Comparison of ENCODE assay signal across 24 cellular contexts in the genomic region with DNA sequence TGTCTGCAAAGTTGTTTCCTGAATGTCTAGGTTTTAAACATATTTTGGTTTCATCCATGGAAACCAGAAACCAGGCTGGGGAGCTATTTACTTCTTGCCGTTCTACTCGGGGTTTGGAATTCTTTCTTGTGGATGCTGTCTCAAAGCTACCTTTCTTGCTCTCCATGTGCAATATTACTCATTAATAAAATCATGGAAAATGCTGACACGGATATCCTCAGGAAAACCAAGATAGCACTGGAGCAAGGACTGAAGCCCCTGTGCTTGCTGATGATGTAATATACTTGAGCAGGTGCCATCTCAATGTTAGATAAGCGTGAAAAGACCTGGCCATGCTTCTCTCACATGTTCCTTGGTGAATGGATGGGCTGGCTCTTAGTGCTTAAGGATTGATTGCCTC.
"Had no signal": no experiment of that assay in that cellular context is flagged by ENCODE, and none has a peak within 500 bp of the region (broad histone marks: within the 10 kb centered on the region; RNA-seq: fewer than 3 reads in every experiment).

No MANE protein-coding gene starts in this region.

- H3K4me2 ChIP-seq: hepatocyte had no signal

- FAIRE-seq: colon, endothelial cell of umbilical vein, frontal cortex, kidney had no signal

- H3K4me1 Mint-ChIP-seq: immature natural killer cell had no signal

- H3K4me3 ChIP-seq: coronary artery, dorsolateral prefrontal cortex, esophagus muscularis mucosa, gastroesophageal sphincter, heart left ventricle, hepatocyte, left lung, lower lobe of right lung had no signal

- H3K9me3 Mint-ChIP-seq: immature natural killer cell had no signal

- ATAC-seq: foreskin keratinocyte, gastroesophageal sphincter, heart left ventricle, left cardiac atrium, left lung, left ventricle myocardium superior, lower lobe of right lung had no signal

- H3K27ac ChIP-seq: coronary artery, esophagus muscularis mucosa, foreskin keratinocyte, gastroesophageal sphincter, heart left ventricle, hepatocyte, left lung, lower lobe of right lung had no signal

- DNase-seq: dermis blood vessel endothelial cell; dorsolateral prefrontal cortex; effector CD4-positive, alpha-beta T cell; effector memory CD4-positive, alpha-beta T cell; foreskin keratinocyte; heart left ventricle; hypothalamus; immature natural killer cell; islet precursor cell; kidney; kidney glomerular epithelial cell; left cardiac atrium; left lung; left ventricle myocardium superior; lower lobe of right lung; mesenchymal stem cell; midbrain had no signal

- H3K27ac Mint-ChIP-seq: immature natural killer cell had no signal

- H3K27me3 ChIP-seq: dorsolateral prefrontal cortex, foreskin keratinocyte, heart left ventricle, hepatocyte, left lung had no signal

- H3K79me2 ChIP-seq: hepatocyte had no signal

- H3K36me3 Mint-ChIP-seq: immature natural killer cell had no signal

- H3K36me3 ChIP-seq: esophagus muscularis mucosa, gastroesophageal sphincter, heart left ventricle, left lung, lower lobe of right lung had no signal

- H3K4me1 ChIP-seq: esophagus muscularis mucosa, gastroesophageal sphincter, heart left ventricle, left lung, lower lobe of right lung had no signal

- H3K9me3 ChIP-seq: esophagus muscularis mucosa, gastroesophageal sphincter, heart left ventricle, left lung, lower lobe of right lung had no signal

- H2AFZ ChIP-seq: hepatocyte had no signal

- H3K4me3 Mint-ChIP-seq: immature natural killer cell had no signal
